Comparison of ENCODE assay signal across 19 cellular contexts in the genomic region with DNA sequence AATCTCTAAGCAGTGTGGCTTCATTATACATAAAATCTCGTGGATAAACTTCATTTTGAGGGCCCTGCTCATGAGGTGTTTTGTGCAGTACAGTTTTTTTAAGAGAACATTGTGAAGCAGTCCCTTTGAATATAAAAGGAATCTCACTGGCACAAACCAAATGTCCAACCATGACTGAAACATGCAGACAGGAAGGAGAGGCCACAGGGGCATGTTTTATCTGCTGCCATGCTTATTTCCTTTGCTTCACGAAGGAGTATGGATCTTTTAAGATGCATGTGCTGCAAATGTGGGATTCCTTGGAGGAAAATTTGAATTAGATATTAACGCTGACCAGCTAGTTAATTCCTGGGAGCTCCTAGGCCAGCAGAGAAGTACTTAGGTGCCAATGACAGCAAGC.
"Had no signal": no experiment of that assay in that cellular context is flagged by ENCODE, and none has a peak within 500 bp of the region (broad histone marks: within the 10 kb centered on the region; RNA-seq: fewer than 3 reads in every experiment).

No MANE protein-coding gene starts in this region.

- H3K27me3 Mint-ChIP-seq: activated B cell treated with CpG ODN at 0.5 μM for 24 hours; activated CD4-positive, alpha-beta memory T cell treated with anti-CD3 and anti-CD28 coated beads, Interleukin-2, amount 10 ng/mL, durations not matched to agents 7 days and 5 days; activated naive CD8-positive, alpha-beta T cell treated with anti-CD3 and anti-CD28 coated beads, Interleukin-2, amount 50 U/mL, for 24 hours; activated T-cell treated with anti-CD3 and anti-CD28 coated beads, Interleukin-2, amount 50 U/mL, for 24 hours; effector memory CD8-positive, alpha-beta T cell had no signal

- H3K9me3 ChIP-seq: neutrophil, pancreas, SK-N-SH, vagina had no signal

- H3K4me3 Mint-ChIP-seq: activated B cell treated with CpG ODN at 0.5 μM for 24 hours; activated CD4-positive, alpha-beta memory T cell treated with anti-CD3 and anti-CD28 coated beads, Interleukin-2, amount 10 ng/mL, durations not matched to agents 7 days and 5 days; activated naive CD4-positive, alpha-beta T cell treated with anti-CD3 and anti-CD28 coated beads for 36 hours; activated naive CD8-positive, alpha-beta T cell treated with anti-CD3 and anti-CD28 coated beads, Interleukin-2, amount 50 U/mL, for 24 hours; activated T-cell treated with anti-CD3 and anti-CD28 coated beads, Interleukin-2, amount 50 U/mL, for 24 hours; effector memory CD8-positive, alpha-beta T cell; natural killer cell; T-helper 2 cell treated with Interferon-gamma antibody and Interleukin-4, amounts not matched to agents 5 μg/mL and 100 μg/mL, for 36 hours had no signal

- H3K9me3 Mint-ChIP-seq: activated B cell treated with CpG ODN at 0.5 μM for 24 hours; activated CD4-positive, alpha-beta memory T cell treated with anti-CD3 and anti-CD28 coated beads, Interleukin-2, amount 10 ng/mL, durations not matched to agents 7 days and 5 days; activated naive CD4-positive, alpha-beta T cell treated with anti-CD3 and anti-CD28 coated beads for 36 hours; activated naive CD8-positive, alpha-beta T cell treated with anti-CD3 and anti-CD28 coated beads, Interleukin-2, amount 50 U/mL, for 24 hours; activated T-cell treated with anti-CD3 and anti-CD28 coated beads, Interleukin-2, amount 50 U/mL, for 24 hours; activated T-helper 2 cell treated with anti-CD3 and anti-CD28 coated beads, Interferon-gamma antibody, Interleukin-2, Interleukin-4, amounts not matched to agents 10 μg/mL and 5 μg/mL and 100 μg/mL, durations not matched to agents 14 hours and 24 hours and 36 hours; T-helper 2 cell treated with Interferon-gamma antibody and Interleukin-4, amounts not matched to agents 5 μg/mL and 100 μg/mL, for 36 hours had no signal

- H3K36me3 Mint-ChIP-seq: natural killer cell had no signal

- H3K27me3 ChIP-seq: foreskin keratinocyte, neutrophil, pancreas, vagina had no signal

- H3K4me1 ChIP-seq: foreskin keratinocyte, vagina had no signal

- H3K4me3 ChIP-seq: pancreas, vagina had no signal

- DNase-seq: activated B cell treated with CpG ODN at 0.5 μM for 24 hours; activated CD4-positive, alpha-beta memory T cell treated with anti-CD3 and anti-CD28 coated beads, Interleukin-2, amount 10 ng/mL, durations not matched to agents 7 days and 5 days; activated CD4-positive, alpha-beta T cell treated with anti-CD3 and anti-CD28 coated beads for 48 hours; activated naive CD4-positive, alpha-beta T cell treated with anti-CD3 and anti-CD28 coated beads for 36 hours; activated naive CD8-positive, alpha-beta T cell treated with anti-CD3 and anti-CD28 coated beads, Interleukin-2, amount 50 U/mL, for 24 hours; activated T-cell treated with anti-CD3 and anti-CD28 coated beads, Interleukin-2, amount 50 U/mL, for 24 hours; effector memory CD8-positive, alpha-beta T cell; foreskin keratinocyte; head of caudate nucleus; natural killer cell; pancreas; SK-N-SH; stimulated activated CD4-positive, alpha-beta T cell treated with anti-CD3 and anti-CD28 coated beads, Interleukin-12 subunit alpha, Interleukin-12 subunit beta, amount 100 ng/mL, for 4 hours; stimulated activated CD4-positive, alpha-beta T cell treated with anti-CD3 and anti-CD28 coated beads, Interleukin-1b, Interleukin-23, amount 100 ng/mL, for 48 hours; stimulated activated naive CD8-positive, alpha-beta T cell treated with anti-CD3 and anti-CD28 coated beads, Interleukin-15, Interleukin-2, amounts not matched to agents 100 U/mL and 50 U/mL, for 24 hours had no signal

- H3K4me1 Mint-ChIP-seq: activated B cell treated with CpG ODN at 0.5 μM for 24 hours; activated CD4-positive, alpha-beta memory T cell treated with anti-CD3 and anti-CD28 coated beads, Interleukin-2, amount 10 ng/mL, durations not matched to agents 7 days and 5 days; activated naive CD8-positive, alpha-beta T cell treated with anti-CD3 and anti-CD28 coated beads, Interleukin-2, amount 50 U/mL, for 24 hours; natural killer cell had no signal

- H3K27ac Mint-ChIP-seq: activated B cell treated with CpG ODN at 0.5 μM for 24 hours; activated CD4-positive, alpha-beta memory T cell treated with anti-CD3 and anti-CD28 coated beads, Interleukin-2, amount 10 ng/mL, durations not matched to agents 7 days and 5 days; activated naive CD4-positive, alpha-beta T cell treated with anti-CD3 and anti-CD28 coated beads for 36 hours; activated naive CD8-positive, alpha-beta T cell treated with anti-CD3 and anti-CD28 coated beads, Interleukin-2, amount 50 U/mL, for 24 hours; activated T-cell treated with anti-CD3 and anti-CD28 coated beads, Interleukin-2, amount 50 U/mL, for 24 hours; activated T-helper 2 cell treated with anti-CD3 and anti-CD28 coated beads, Interferon-gamma antibody, Interleukin-2, Interleukin-4, amounts not matched to agents 10 μg/mL and 5 μg/mL and 100 μg/mL, durations not matched to agents 14 hours and 24 hours and 36 hours; effector memory CD8-positive, alpha-beta T cell; natural killer cell; T-helper 2 cell treated with Interferon-gamma antibody and Interleukin-4, amounts not matched to agents 5 μg/mL and 100 μg/mL, for 36 hours had no signal

- ATAC-seq: activated naive CD8-positive, alpha-beta T cell treated with anti-CD3 and anti-CD28 coated beads, Interleukin-2, amount 50 U/mL, for 24 hours; effector memory CD8-positive, alpha-beta T cell; foreskin keratinocyte; natural killer cell; pancreas; stimulated activated naive CD8-positive, alpha-beta T cell treated with anti-CD3 and anti-CD28 coated beads, Interleukin-15, Interleukin-2, amounts not matched to agents 100 U/mL and 50 U/mL, for 24 hours had no signal

- H3K27ac ChIP-seq: foreskin keratinocyte, neutrophil, pancreas, vagina had no signal

- H3K36me3 ChIP-seq: neutrophil had no signal
